In genomic region chr11:57566035-57566504, GRCh38 we compare ENCODE assay signal across 8 cellular contexts. TPM values are rescaled to one million over a fixed set of nuclear protein-coding genes. Genes with fewer than 3 reads are reported as not detected.
DNase-seq lines count a peak whose midpoint lies in the region; ATAC-seq and TF ChIP-seq lines count a peak whose summit lies in the region.

No MANE protein-coding gene starts in this region.

- ATAC-seq in GM19463 (IDR thresholded peaks at IDR 0.05; ENCODE audit: unreplicated experiment), result peak; percentile 54
- ATAC-seq in HG03521 (IDR thresholded peaks at IDR 0.05; ENCODE audit: unreplicated experiment), result peak; percentile 63

- H3K4me2 ChIP-seq in SU-DHL-6 (ENCODE audit: low read depth, low read length, poor library complexity, severe bottlenecking), result peak overlapping the region; percentile 62

- no peak for TF ChIP-seq CTCF in SU-DHL-6 (IDR thresholded peaks at IDR 0.05; ENCODE audit: insufficient read depth, low read length, poor library complexity, severe bottlenecking)
- peak in 7 of 56 donors; percentile 7 to 19 (median 17) for TF ChIP-seq CTCF in dorsolateral prefrontal cortex (IDR thresholded peaks at IDR 0.05 in 54 of 56, conservative IDR thresholded peaks at IDR 0.05 in 2 of 56; ENCODE audit: low read depth in 1 of 56, partially characterized antibody in 56 of 56)
- TF ChIP-seq CTCF in mesothelial cell of epicardium (IDR thresholded peaks at IDR 0.05; ENCODE audit: unreplicated experiment), result no peak
- no peak for TF ChIP-seq CTCF in type B pancreatic cell (conservative IDR thresholded peaks at IDR 0.05)

- in situ Hi-C loops in G401 (cut with HindIII; ENCODE audit: low sequenced_read_pairs), result no loop called here

- peak overlapping the region; percentile 82 for H3K4me3 Mint-ChIP-seq in mesothelial cell of epicardium
- peak overlapping the region; percentile 89 for H3K4me3 Mint-ChIP-seq in type B pancreatic cell

- H3K36me3 ChIP-seq in SU-DHL-6 (ENCODE audit: low read length), result no peaks in the 10 kb centered on the region

- H3K27me3 ChIP-seq in SU-DHL-6 (ENCODE audit: low read length) (no peaks in the 10 kb centered on the region), dorsolateral prefrontal cortex (no peaks in the 10 kb centered on the region)

- H3F3A ChIP-seq in SU-DHL-6 (ENCODE audit: insufficient read depth), result peaks cover 7% of the 10 kb centered on the region; the same call in 1 of the 2 replicates

- no peaks in the 10 kb centered on the region for H3K79me2 ChIP-seq in SU-DHL-6 (ENCODE audit: insufficient read depth, low read length)

- no peaks in the 10 kb centered on the region for H4K20me1 ChIP-seq in SU-DHL-6 (ENCODE audit: low read depth, low read length)

- no peak overlapping the region for H2AFZ ChIP-seq in SU-DHL-6 (ENCODE audit: low read depth, low read length, severe bottlenecking)

- H3K36me3 Mint-ChIP-seq in mesothelial cell of epicardium (no peaks in the 10 kb centered on the region), type B pancreatic cell (peaks cover 3% of the 10 kb centered on the region)

- no peaks in the 10 kb centered on the region for H3K9me2 ChIP-seq in SU-DHL-6 (replicated peaks; ENCODE audit: insufficient read depth, low read length)

- DNase-seq in G401 (ENCODE audit: low spot score), result peak; percentile 59
- DNase-seq in dorsolateral prefrontal cortex, result no peak
- DNase-seq in mesothelial cell of epicardium (ENCODE audit: low spot score in 2 of 2, unreplicated experiment in 2 of 2), result no peak
- DNase-seq in type B pancreatic cell (ENCODE audit: extremely low spot score, unreplicated experiment), result no peak
- no peak for DNase-seq in NCI-H1048 (lab: John Stamatoyannopoulos, UW)

- 0 out of 2 replicates have a peak overlapping the region, but pooled peaks have one; percentile 5 for H3K9ac ChIP-seq in SU-DHL-6 (ENCODE audit: low read length)

- H3K27ac ChIP-seq in SU-DHL-6 (ENCODE audit: low read depth, low read length) (no peak overlapping the region), dorsolateral prefrontal cortex (peak overlapping the region in 58 of 59 donors; percentile 48 to 98 (median 92))

- H3K27ac Mint-ChIP-seq in mesothelial cell of epicardium (peak overlapping the region; percentile 80), type B pancreatic cell (peak overlapping the region; percentile 75)

- intact Hi-C loops in dorsolateral prefrontal cortex (cut with DNase I), result loop anchor here (2.0 to 10.0 kb wide), 4 partner anchors 35 to 236 kb away; partner anchors contain the start of gene TIMM10 (in 1 of the 2)

- H3K9me3 Mint-ChIP-seq in mesothelial cell of epicardium, result no peaks in the 10 kb centered on the region
- H3K9me3 Mint-ChIP-seq in type B pancreatic cell, result no peaks in the 10 kb centered on the region

- H3K4me1 Mint-ChIP-seq in mesothelial cell of epicardium (peaks cover 21% of the 10 kb centered on the region), type B pancreatic cell (ENCODE audit: unreplicated experiment) (peaks cover 45% of the 10 kb centered on the region)

- peak overlapping the region; percentile 37 for H3K4me3 ChIP-seq in SU-DHL-6 (ENCODE audit: insufficient read depth, low read length, poor library complexity, severe bottlenecking)
- H3K4me3 ChIP-seq in dorsolateral prefrontal cortex, result peak overlapping the region; percentile 17 to 98 (median 90)

- no peaks in the 10 kb centered on the region for H3K9me3 ChIP-seq in SU-DHL-6 (ENCODE audit: insufficient read depth, low read length)

- no peaks in the 10 kb centered on the region for H3K27me3 Mint-ChIP-seq in mesothelial cell of epicardium (ENCODE audit: low read depth)
- H3K27me3 Mint-ChIP-seq in type B pancreatic cell, result no peaks in the 10 kb centered on the region

RNA-seq across cellular contexts. Expression of gene UBE2L6, which starts 1.4 kb away (rescaled TPM):
- 35.9 and 40.3 TPM in 2 replicates for total RNA-seq in G401 (2014; rRNA removed; shearing (Covaris generic))
- 100 to 1,000 TPM in 4 of 120 experiments, 10 to 100 TPM in 116; 40.6 to 139 (median 59.0) TPM for total RNA-seq in dorsolateral prefrontal cortex
- 35.5 to 41.4 TPM (median 39.2 TPM) in 3 replicates for total RNA-seq in mesothelial cell of epicardium
- total RNA-seq in type B pancreatic cell (ENCODE audit: low replicate concordance), result 29.9 and 65.1 TPM in 2 replicates

RNA-seq across cellular contexts. Expression of gene SMTNL1, which starts 28.7 kb away (rescaled TPM):
- not detected in 2 replicates for total RNA-seq in G401 (2014; rRNA removed; shearing (Covaris generic))
- total RNA-seq in dorsolateral prefrontal cortex (under 1 TPM in 1 of 120 experiments, not detected in 119; 0.18 TPM), mesothelial cell of epicardium (not detected in 3 replicates), type B pancreatic cell (ENCODE audit: low replicate concordance) (not detected in 2 replicates)

RNA-seq across cellular contexts. Expression of gene SERPING1, which starts 31.4 kb away (rescaled TPM):
- 22.3 and 22.8 TPM in 2 replicates for total RNA-seq in G401 (2014; rRNA removed; shearing (Covaris generic))
- total RNA-seq in dorsolateral prefrontal cortex (100 to 1,000 TPM in 9 of 120 experiments, 10 to 100 TPM in 111; 30.5 to 149 (median 56.0) TPM), mesothelial cell of epicardium (136 to 154 TPM (median 146 TPM) in 3 replicates), type B pancreatic cell (ENCODE audit: low replicate concordance) (58.5 and 74.7 TPM in 2 replicates)

RNA-seq across cellular contexts. Expression of gene TIMM10, which starts 35.5 kb away (rescaled TPM):
- 36.2 and 53.0 TPM in 2 replicates for total RNA-seq in G401 (2014; rRNA removed; shearing (Covaris generic))
- 10 to 100 TPM; 26.5 to 76.2 (median 48.8) TPM for total RNA-seq in dorsolateral prefrontal cortex
- total RNA-seq in mesothelial cell of epicardium, result 41.7 to 46.3 TPM (median 44.0 TPM) in 3 replicates
- total RNA-seq in type B pancreatic cell (ENCODE audit: low replicate concordance), result 57.9 and 64.2 TPM in 2 replicates

RNA-seq across cellular contexts. Expression of gene SLC43A1, which starts 50.6 kb away (rescaled TPM):
- total RNA-seq in G401 (2014; rRNA removed; shearing (Covaris generic)), result 8.8 and 15.1 TPM in 2 replicates
- total RNA-seq in dorsolateral prefrontal cortex (10 to 100 TPM in 11 of 120 experiments, 1 to 10 TPM in 109; 2.9 to 12.3 (median 6.9) TPM), mesothelial cell of epicardium (2.1 to 3.3 TPM (median 2.8 TPM) in 3 replicates), type B pancreatic cell (ENCODE audit: low replicate concordance) (19.0 and 20.8 TPM in 2 replicates)
